Comparison of ENCODE assay signal across 21 cellular contexts in genomic region chr20:2320813-2321658, GRCh38. TPM values are rescaled to one million over a fixed set of nuclear protein-coding genes. Genes with fewer than 3 reads are reported as not detected.
"Had no signal": no experiment of that assay in that cellular context is flagged by ENCODE, and none has a peak within 500 bp of the region (broad histone marks: within the 10 kb centered on the region; RNA-seq: fewer than 3 reads in every experiment).

No MANE protein-coding gene starts in this region.

- H3K9me3 ChIP-seq: neutrophil, thoracic aorta, upper lobe of right lung had no signal

- H3K4me1 ChIP-seq: parathyroid adenoma, upper lobe of right lung had no signal

- DNase-seq: activated CD4-positive, alpha-beta T cell treated with anti-CD3 and anti-CD28 coated beads, Interleukin-2, amount 50 U/mL, for 1 hour; activated CD8-positive, alpha-beta memory T cell treated with anti-CD3 and anti-CD28 coated beads for 24 hours; activated naive CD4-positive, alpha-beta T cell; activated naive CD8-positive, alpha-beta T cell treated with anti-CD3 and anti-CD28 coated beads, Interleukin-2, amount 10 ng/mL, durations not matched to agents 7 days and 5 days; brain microvascular endothelial cell; cortex of kidney; effector CD8-positive, alpha-beta T cell; foreskin melanocyte; head of caudate nucleus; immature natural killer cell; naive B cell; retina; upper lobe of right lung had no signal

- H3K27ac Mint-ChIP-seq: activated naive CD8-positive, alpha-beta T cell treated with anti-CD3 and anti-CD28 coated beads, Interleukin-2, amount 10 ng/mL, durations not matched to agents 7 days and 5 days; immature natural killer cell; naive B cell; stimulated activated effector memory CD8-positive, alpha-beta T cell treated with anti-CD3 and anti-CD28 coated beads, Interleukin-12 subunit alpha, Interleukin-12 subunit beta, amount 100 ng/mL, for 72 hours had no signal

- H3K9ac ChIP-seq: parathyroid adenoma had no signal

- H3K4me1 Mint-ChIP-seq: activated naive CD8-positive, alpha-beta T cell treated with anti-CD3 and anti-CD28 coated beads, Interleukin-2, amount 10 ng/mL, durations not matched to agents 7 days and 5 days; central memory CD8-positive, alpha-beta T cell; immature natural killer cell; naive B cell; stimulated activated effector memory CD8-positive, alpha-beta T cell treated with anti-CD3 and anti-CD28 coated beads, Interleukin-12 subunit alpha, Interleukin-12 subunit beta, amount 100 ng/mL, for 72 hours had no signal

- H3K27me3 ChIP-seq: brain microvascular endothelial cell, neutrophil had no signal

- H3K79me2 ChIP-seq: parathyroid adenoma had no signal

- H3K27ac ChIP-seq: brain microvascular endothelial cell, parathyroid adenoma, thoracic aorta, upper lobe of right lung had no signal

- H3K4me3 Mint-ChIP-seq: activated naive CD8-positive, alpha-beta T cell treated with anti-CD3 and anti-CD28 coated beads, Interleukin-2, amount 10 ng/mL, durations not matched to agents 7 days and 5 days; central memory CD8-positive, alpha-beta T cell; immature natural killer cell; naive B cell; stimulated activated effector memory CD8-positive, alpha-beta T cell treated with anti-CD3 and anti-CD28 coated beads, Interleukin-12 subunit alpha, Interleukin-12 subunit beta, amount 100 ng/mL, for 72 hours had no signal

- H3K9me3 Mint-ChIP-seq: activated naive CD8-positive, alpha-beta T cell treated with anti-CD3 and anti-CD28 coated beads, Interleukin-2, amount 10 ng/mL, durations not matched to agents 7 days and 5 days; central memory CD8-positive, alpha-beta T cell; immature natural killer cell had no signal

- H3K36me3 ChIP-seq: brain microvascular endothelial cell, neutrophil, thoracic aorta, upper lobe of right lung had no signal

- ATAC-seq: activated CD4-positive, CD25-positive, alpha-beta regulatory T cell treated with anti-CD3 and anti-CD28 coated beads, Interleukin-2, amount 50 U/mL, for 24 hours; stimulated activated effector memory CD8-positive, alpha-beta T cell treated with anti-CD3 and anti-CD28 coated beads, Interleukin-12 subunit alpha, Interleukin-12 subunit beta, amount 100 ng/mL, for 72 hours; upper lobe of right lung had no signal

- H3K4me3 ChIP-seq: lung, thoracic aorta, upper lobe of right lung had no signal

- H2AFZ ChIP-seq: parathyroid adenoma had no signal

- H3K36me3 Mint-ChIP-seq: activated naive CD8-positive, alpha-beta T cell treated with anti-CD3 and anti-CD28 coated beads, Interleukin-2, amount 10 ng/mL, durations not matched to agents 7 days and 5 days; immature natural killer cell; naive B cell; stimulated activated effector memory CD8-positive, alpha-beta T cell treated with anti-CD3 and anti-CD28 coated beads, Interleukin-12 subunit alpha, Interleukin-12 subunit beta, amount 100 ng/mL, for 72 hours had no signal

RNA-seq across cellular contexts. Expression of gene TGM3, which starts 25.2 kb away (rescaled TPM):
- total RNA-seq: activated naive CD8-positive, alpha-beta T cell treated with anti-CD3 and anti-CD28 coated beads, Interleukin-2, amount 10 ng/mL, durations not matched to agents 7 days and 5 days; upper lobe of right lung had no signal
- polyA plus RNA-seq: fibroblast of lung, immature natural killer cell had no signal

RNA-seq across cellular contexts. Expression of gene TGM6, which starts 59.7 kb away (rescaled TPM):
- total RNA-seq: activated naive CD8-positive, alpha-beta T cell treated with anti-CD3 and anti-CD28 coated beads, Interleukin-2, amount 10 ng/mL, durations not matched to agents 7 days and 5 days; fibroblast of lung; lung; thoracic aorta; upper lobe of right lung had no signal
- polyA plus RNA-seq: fibroblast of lung, immature natural killer cell, lung had no signal
